Comparison of ENCODE assay signal across 22 cellular contexts in genomic region chr16:3147046-3147756, GRCh38. TPM values are rescaled to one million over a fixed set of nuclear protein-coding genes. Genes with fewer than 3 reads are reported as not detected.
"Had no signal": no experiment of that assay in that cellular context is flagged by ENCODE, and none has a peak within 500 bp of the region (broad histone marks: within the 10 kb centered on the region; RNA-seq: fewer than 3 reads in every experiment).

No MANE protein-coding gene starts in this region.

- H3K27ac Mint-ChIP-seq: immature natural killer cell; memory B cell; natural killer cell treated with Interleukin-12 subunit alpha and Interleukin-12 subunit beta and Interleukin-15 and Interleukin-18, amount 100 ng/mL, for 72 hours; neural progenitor cell; type B pancreatic cell had no signal

- H3K4me1 ChIP-seq: neural progenitor cell had no signal

- H3K36me3 ChIP-seq: neural progenitor cell, thyroid gland had no signal

- H2AFZ ChIP-seq: neural progenitor cell had no signal

- H3K9me3 Mint-ChIP-seq: immature natural killer cell; memory B cell; natural killer cell treated with Interleukin-12 subunit alpha and Interleukin-12 subunit beta and Interleukin-15 and Interleukin-18, amount 100 ng/mL, for 72 hours; type B pancreatic cell had no signal

- H3K27me3 ChIP-seq: esophagus squamous epithelium, sigmoid colon, suprapubic skin, thyroid gland had no signal

- H3K4me2 ChIP-seq: neural progenitor cell had no signal

- H3K27ac ChIP-seq: esophagus squamous epithelium, neural progenitor cell, sigmoid colon, skin epidermis, suprapubic skin, thyroid gland had no signal

- H3K9me3 ChIP-seq: esophagus squamous epithelium, sigmoid colon, suprapubic skin, thyroid gland had no signal

- H3K9ac ChIP-seq: neural progenitor cell had no signal

- ATAC-seq: left colon; natural killer cell treated with Interleukin-12 subunit alpha and Interleukin-12 subunit beta and Interleukin-15 and Interleukin-18, amount 100 ng/mL, for 72 hours; stimulated activated naive CD8-positive, alpha-beta T cell treated with anti-CD3 and anti-CD28 coated beads, Interleukin-15, Interleukin-2, amounts not matched to agents 100 U/mL and 50 U/mL, for 24 hours had no signal

- H3K4me3 ChIP-seq: esophagus squamous epithelium, neural progenitor cell, sigmoid colon, skin epidermis, suprapubic skin, thyroid gland had no signal

- H3K27me3 Mint-ChIP-seq: memory B cell; natural killer cell treated with Interleukin-12 subunit alpha and Interleukin-12 subunit beta and Interleukin-15 and Interleukin-18, amount 100 ng/mL, for 72 hours had no signal

- H3K4me3 Mint-ChIP-seq: immature natural killer cell; memory B cell; natural killer cell treated with Interleukin-12 subunit alpha and Interleukin-12 subunit beta and Interleukin-15 and Interleukin-18, amount 100 ng/mL, for 72 hours; neural progenitor cell; type B pancreatic cell had no signal

- DNase-seq: esophagus squamous epithelium; foreskin fibroblast; immature natural killer cell; left colon; midbrain; occipital lobe; sigmoid colon; stimulated activated CD4-positive, alpha-beta T cell treated with anti-CD3 and anti-CD28 coated beads, Interleukin-12 subunit alpha, Interleukin-12 subunit beta, amount 100 ng/mL, for 4 hours; stimulated activated CD4-positive, alpha-beta T cell treated with anti-CD3 and anti-CD28 coated beads, Interleukin-2, amount 100 ng/mL, for 48 hours; stimulated activated naive CD8-positive, alpha-beta T cell treated with anti-CD3 and anti-CD28 coated beads, Interleukin-15, Interleukin-2, amounts not matched to agents 100 U/mL and 50 U/mL, for 24 hours; thyroid gland had no signal

- FAIRE-seq: keratinocyte, urothelium cell line had no signal

- H3K36me3 Mint-ChIP-seq: natural killer cell treated with Interleukin-12 subunit alpha and Interleukin-12 subunit beta and Interleukin-15 and Interleukin-18, amount 100 ng/mL, for 72 hours had no signal

RNA-seq across cellular contexts. Expression of gene ZNF205, which starts 34.8 kb away (rescaled TPM):
- total RNA-seq: natural killer cell treated with Interleukin-12 subunit alpha and Interleukin-12 subunit beta and Interleukin-15 and Interleukin-18, amount 100 ng/mL, for 72 hours had no signal

RNA-seq across cellular contexts. Expression of gene OR1F1, which starts 40.8 kb away (rescaled TPM):
- total RNA-seq: esophagus squamous epithelium; left colon; lower leg skin; natural killer cell treated with Interleukin-12 subunit alpha and Interleukin-12 subunit beta and Interleukin-15 and Interleukin-18, amount 100 ng/mL, for 72 hours; sigmoid colon; suprapubic skin; thyroid gland had no signal
- polyA plus RNA-seq: immature natural killer cell, sigmoid colon had no signal

RNA-seq across cellular contexts. Expression of gene ZSCAN10, which starts 48.1 kb away (rescaled TPM):
- total RNA-seq: epithelial cell of proximal tubule, esophagus squamous epithelium, left colon, lower leg skin, occipital lobe, pulmonary artery endothelial cell, sigmoid colon, suprapubic skin, thyroid gland had no signal
- polyA plus RNA-seq: keratinocyte, sigmoid colon had no signal
